ENCODE assay signal across 8 cellular contexts in genomic region chr18:77063256-77063655, GRCh38.
DNase-seq lines count a peak whose midpoint lies in the region; ATAC-seq, FAIRE-seq and TF ChIP-seq lines count a peak whose summit lies in the region.

No MANE protein-coding gene starts in this region.

- no peak for FAIRE-seq in A549 (lab: Jason Lieb, UNC)

- no peaks in the 10 kb centered on the region for H3K27me3 Mint-ChIP-seq in dendritic cell treated with granulocyte-macrophage colony-stimulating factor and Interleukin-4, amounts not matched to agents 40 ng/mL and 50 ng/mL, for 4 days

- intact Hi-C loops in dendritic cell treated with granulocyte-macrophage colony-stimulating factor and Interleukin-4, amounts not matched to agents 40 ng/mL and 50 ng/mL, for 4 days (cut with micrococcal nuclease): no loop called here

- H3K4me1 ChIP-seq in A549: peaks cover 51% of the 10 kb centered on the region

- peak overlapping the region; percentile 93 for H3K27ac Mint-ChIP-seq in dendritic cell treated with granulocyte-macrophage colony-stimulating factor and Interleukin-4, amounts not matched to agents 40 ng/mL and 50 ng/mL, for 4 days

- peaks cover 87% of the 10 kb centered on the region for H3K4me1 Mint-ChIP-seq in dendritic cell treated with granulocyte-macrophage colony-stimulating factor and Interleukin-4, amounts not matched to agents 40 ng/mL and 50 ng/mL, for 4 days (ENCODE audit: low read depth)

- peaks cover 7% of the 10 kb centered on the region; the same call in 2 of the 3 replicates for H3K9me3 ChIP-seq in A549

- no peak for TF ChIP-seq EP300 in A549 (IDR thresholded peaks at IDR 0.05)

- no peak overlapping the region for H3K4me3 Mint-ChIP-seq in dendritic cell treated with granulocyte-macrophage colony-stimulating factor and Interleukin-4, amounts not matched to agents 40 ng/mL and 50 ng/mL, for 4 days

- TF ChIP-seq RAD21 in A549 (conservative IDR thresholded peaks at IDR 0.05 in 1 of 2, IDR thresholded peaks at IDR 0.05 in 1 of 2): no peak

- TF ChIP-seq POLR2A in A549 (IDR thresholded peaks at IDR 0.05; ENCODE audit: low read length): no peak

- H3K9me3 Mint-ChIP-seq in dendritic cell treated with granulocyte-macrophage colony-stimulating factor and Interleukin-4, amounts not matched to agents 40 ng/mL and 50 ng/mL, for 4 days: no peaks in the 10 kb centered on the region

- ATAC-seq in A549 (no peak), GM19395 (IDR thresholded peaks at IDR 0.05; ENCODE audit: unreplicated experiment) (peak; percentile 47), HG03558 (IDR thresholded peaks at IDR 0.05; ENCODE audit: extremely low read depth, unreplicated experiment) (peak; percentile 21)

- CTCF ChIA-PET in A549 (lab: Yijun Ruan, JAX): interaction anchor here (0.9 to 1.1 kb wide), 2 partner anchors 42 to 149 kb away, joined by 3 read pairs; no protein-coding TSS in a partner anchor

- no peak for TF ChIP-seq CTCF in A549 (IDR thresholded peaks at IDR 0.05)

- POLR2A ChIA-PET in A549 (lab: Yijun Ruan, JAX): no interaction called here

- 94% methylated on average over 7 of the region's 7 CpGs for WGBS in A549 (ENCODE audit: missing lambda C conversion rate)

- H3K4me2 ChIP-seq in A549: no peak overlapping the region

- peaks cover 85% of the 10 kb centered on the region for H3K36me3 Mint-ChIP-seq in dendritic cell treated with granulocyte-macrophage colony-stimulating factor and Interleukin-4, amounts not matched to agents 40 ng/mL and 50 ng/mL, for 4 days (ENCODE audit: low read depth)

- no peak overlapping the region for H3K4me3 ChIP-seq in A549

- no peak for DNase-seq in A549 (ENCODE audit: low read depth in 1 of 2, low spot score in 1 of 2)
- peak; percentile 55 for DNase-seq in activated CD4-positive, alpha-beta T cell treated with anti-CD3 and anti-CD28 coated beads for 1 hour
- DNase-seq in stimulated activated CD8-positive, alpha-beta memory T cell treated with anti-CD3 and anti-CD28 coated beads, Interleukin-15, amount 100 ng/mL, for 1 hour (ENCODE audit: low read depth): peak; percentile 53
- DNase-seq in NCI-H1105 (lab: John Stamatoyannopoulos, UW): no peak
- no peak for DNase-seq in NCI-H187 (lab: John Stamatoyannopoulos, UW)

- H3K27ac ChIP-seq in A549: peak overlapping the region; percentile 10 to 70; a peak in 4 of 6 replicates

TF ChIP-seq in A549, 52 proteins besides CTCF, POLR2A, EP300 and RAD21:
- TF ChIP-seq NFE2L2 (conservative IDR thresholded peaks at IDR 0.05; ENCODE audit: low read length): no peak
- TF ChIP-seq NPAS2 (CRISPR knock-in tag; IDR thresholded peaks at IDR 0.05; ENCODE audit: borderline replicate concordance): no peak
- no peak for TF ChIP-seq CBX2 (IDR thresholded peaks at IDR 0.05; ENCODE audit: borderline replicate concordance, low read depth)
- no peak for TF ChIP-seq HDAC2 (IDR thresholded peaks at IDR 0.05)
- TF ChIP-seq BHLHE40 (IDR thresholded peaks at IDR 0.05; ENCODE audit: low read depth, low read length): no peak
- TF ChIP-seq, protein P1, sequence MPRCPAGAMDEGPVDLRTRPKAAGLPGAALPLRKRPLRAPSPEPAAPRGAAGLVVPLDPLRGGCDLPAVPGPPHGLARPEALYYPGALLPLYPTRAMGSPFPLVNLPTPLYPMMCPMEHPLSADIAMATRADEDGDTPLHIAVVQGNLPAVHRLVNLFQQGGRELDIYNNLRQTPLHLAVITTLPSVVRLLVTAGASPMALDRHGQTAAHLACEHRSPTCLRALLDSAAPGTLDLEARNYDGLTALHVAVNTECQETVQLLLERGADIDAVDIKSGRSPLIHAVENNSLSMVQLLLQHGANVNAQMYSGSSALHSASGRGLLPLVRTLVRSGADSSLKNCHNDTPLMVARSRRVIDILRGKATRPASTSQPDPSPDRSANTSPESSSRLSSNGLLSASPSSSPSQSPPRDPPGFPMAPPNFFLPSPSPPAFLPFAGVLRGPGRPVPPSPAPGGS (IDR thresholded peaks at IDR 0.05): no peak
- no peak for TF ChIP-seq USF2 (IDR thresholded peaks at IDR 0.05)
- TF ChIP-seq, protein P2, sequence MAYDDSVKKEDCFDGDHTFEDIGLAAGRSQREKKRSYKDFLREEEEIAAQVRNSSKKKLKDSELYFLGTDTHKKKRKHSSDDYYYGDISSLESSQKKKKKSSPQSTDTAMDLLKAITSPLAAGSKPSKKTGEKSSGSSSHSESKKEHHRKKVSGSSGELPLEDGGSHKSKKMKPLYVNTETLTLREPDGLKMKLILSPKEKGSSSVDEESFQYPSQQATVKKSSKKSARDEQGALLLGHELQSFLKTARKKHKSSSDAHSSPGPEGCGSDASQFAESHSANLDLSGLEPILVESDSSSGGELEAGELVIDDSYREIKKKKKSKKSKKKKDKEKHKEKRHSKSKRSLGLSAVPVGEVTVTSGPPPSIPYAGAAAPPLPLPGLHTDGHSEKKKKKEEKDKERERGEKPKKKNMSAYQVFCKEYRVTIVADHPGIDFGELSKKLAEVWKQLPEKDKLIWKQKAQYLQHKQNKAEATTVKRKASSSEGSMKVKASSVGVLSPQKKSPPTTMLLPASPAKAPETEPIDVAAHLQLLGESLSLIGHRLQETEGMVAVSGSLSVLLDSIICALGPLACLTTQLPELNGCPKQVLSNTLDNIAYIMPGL (CRISPR knock-in tag; IDR thresholded peaks at IDR 0.05; ENCODE audit: borderline replicate concordance): no peak
- no peak for TF ChIP-seq KDM1A (IDR thresholded peaks at IDR 0.05; ENCODE audit: low read depth)
- no peak for TF ChIP-seq CHD4 (IDR thresholded peaks at IDR 0.05; ENCODE audit: borderline replicate concordance)
- TF ChIP-seq CHD2 (IDR thresholded peaks at IDR 0.05; ENCODE audit: low read length, partially characterized antibody): no peak
- TF ChIP-seq FOSB (CRISPR knock-in tag; IDR thresholded peaks at IDR 0.05): no peak
- no peak for TF ChIP-seq MAX (IDR thresholded peaks at IDR 0.05)
- TF ChIP-seq JUN (IDR thresholded peaks at IDR 0.05): no peak

Comparison
In these comparisons a context has a peak if more than half of its experiments do, and no peak if none do; other contexts are left out.
1. ATAC-seq: peak in GM19395 (single experiment) and HG03558 (single experiment); none in A549 (0 of 2).
2. DNase-seq: peak in activated CD4-positive, alpha-beta T cell treated with anti-CD3 and anti-CD28 coated beads for 1 hour (single experiment) and stimulated activated CD8-positive, alpha-beta memory T cell treated with anti-CD3 and anti-CD28 coated beads, Interleukin-15, amount 100 ng/mL, for 1 hour (single experiment); none in A549 (0 of 2), NCI-H1105 (single experiment) and NCI-H187 (0 of 2).